ENCODE assay signal across 22 cellular contexts in genomic region chr7:96942112-96942511, GRCh38.
"Had no signal": no experiment of that assay in that cellular context is flagged by ENCODE, and none has a peak within 500 bp of the region (broad histone marks: within the 10 kb centered on the region; RNA-seq: fewer than 3 reads in every experiment).

No MANE protein-coding gene starts in this region.

- H3K4me1 Mint-ChIP-seq: IgD-negative memory B cell, T-helper 17 cell had no signal

- DNase-seq: KBM-7, MG63, NCI-H1092, NCI-H1105 treated with DMSO at 0.1 percent for 48 hours, NCI-H1417 treated with DMSO at 0.1 percent for 48 hours, NCI-H146, NCI-H1930, NCI-H2081, NCI-H2171, NCI-H524, NCI-H526 treated with DMSO at 0.1 percent for 48 hours, NCI-H748 treated with DMSO at 0.1 percent for 48 hours, OCI-M1, PC-9, Peyer's patch, SHP77 treated with DMSO at 0.1 percent for 48 hours, SJCRH30, T-helper 1 cell, T-helper 17 cell had no signal

- H3K36me3 ChIP-seq: MG63, Peyer's patch, SJCRH30 had no signal

- H2AFZ ChIP-seq: PC-9 had no signal

- H3K9me3 Mint-ChIP-seq: IgD-negative memory B cell had no signal

- H3K4me1 ChIP-seq: Peyer's patch, SJCRH30 had no signal

- H3K27ac ChIP-seq: PC-9, Peyer's patch, SJCRH30 had no signal

- H3K36me3 Mint-ChIP-seq: IgD-negative memory B cell had no signal

- H3K27ac Mint-ChIP-seq: IgD-negative memory B cell, T-helper 17 cell had no signal

- H3K27me3 Mint-ChIP-seq: IgD-negative memory B cell had no signal

- H3K27me3 ChIP-seq: MG63, Peyer's patch, SJCRH30 had no signal

- ATAC-seq: Right ventricle myocardium inferior, SK-N-SH treated with all-trans-retinoic acid at 6 μM for 48 hours, T-helper 17 cell had no signal

- H3K4me3 Mint-ChIP-seq: IgD-negative memory B cell, T-helper 17 cell had no signal

- H3K9me3 ChIP-seq: MG63, Peyer's patch, SJCRH30 had no signal

- H3K4me2 ChIP-seq: PC-9 had no signal

- H3K4me3 ChIP-seq: MG63, PC-9, Peyer's patch, SJCRH30 had no signal
